Comparison of ENCODE assay signal across 31 cellular contexts in the genomic region with DNA sequence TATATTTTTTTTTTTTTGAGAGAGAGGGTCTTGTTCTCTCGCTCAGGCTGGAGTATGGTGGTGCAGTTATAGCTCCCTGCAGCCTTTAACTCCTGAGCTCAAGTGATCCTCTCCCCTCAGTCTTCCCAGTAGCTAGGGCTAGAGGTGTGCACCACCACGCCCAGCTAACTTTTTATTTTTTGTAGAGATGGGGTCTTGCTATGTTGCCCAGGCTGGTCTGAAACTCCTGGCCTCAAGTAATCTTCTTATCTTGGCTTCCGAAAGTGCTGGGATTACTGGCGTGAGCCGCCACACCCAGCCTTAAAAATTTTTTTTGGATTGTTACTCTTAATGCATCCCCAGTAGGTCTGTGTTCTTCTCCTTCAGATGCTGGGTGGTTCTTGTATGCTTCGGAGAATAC.
"Had no signal": no experiment of that assay in that cellular context is flagged by ENCODE, and none has a peak within 500 bp of the region (broad histone marks: within the 10 kb centered on the region; RNA-seq: fewer than 3 reads in every experiment).

No MANE protein-coding gene starts in this region.

- H3K27ac Mint-ChIP-seq: activated CD4-positive, alpha-beta T cell treated with anti-CD3 and anti-CD28 coated beads, Interleukin-2, amount 10 ng/mL, durations not matched to agents 7 days and 5 days; activated CD8-positive, alpha-beta T cell treated with anti-CD3 and anti-CD28 coated beads, Interleukin-2, amount 10 ng/mL, durations not matched to agents 7 days and 5 days; activated naive CD4-positive, alpha-beta T cell treated with anti-CD3 and anti-CD28 coated beads, Interleukin-2, amount 50 U/mL, for 24 hours; activated naive CD8-positive, alpha-beta T cell treated with anti-CD3 and anti-CD28 coated beads, Interleukin-2, amount 10 ng/mL, durations not matched to agents 7 days and 5 days; activated T-cell treated with anti-CD3 and anti-CD28 coated beads, Interleukin-2, amount 50 U/mL, for 24 hours; activated T-helper 2 cell treated with anti-CD3 and anti-CD28 coated beads, Interferon-gamma antibody, Interleukin-2, Interleukin-4, amounts not matched to agents 10 μg/mL and 5 μg/mL and 100 μg/mL, durations not matched to agents 14 hours and 24 hours and 36 hours had no signal

- H3K4me1 ChIP-seq: ascending aorta had no signal

- H3K4me3 ChIP-seq: ascending aorta, cardiac muscle cell, MG63, SJCRH30, SK-N-MC had no signal

- H3K36me3 ChIP-seq: ascending aorta, cardiac muscle cell, SJCRH30, WERI-Rb-1 had no signal

- H3K9me3 Mint-ChIP-seq: activated CD4-positive, alpha-beta T cell treated with anti-CD3 and anti-CD28 coated beads, Interleukin-2, amount 10 ng/mL, durations not matched to agents 7 days and 5 days; activated naive CD4-positive, alpha-beta T cell treated with anti-CD3 and anti-CD28 coated beads, Interleukin-2, amount 50 U/mL, for 24 hours; activated naive CD8-positive, alpha-beta T cell treated with anti-CD3 and anti-CD28 coated beads, Interleukin-2, amount 10 ng/mL, durations not matched to agents 7 days and 5 days; activated T-cell treated with anti-CD3 and anti-CD28 coated beads, Interleukin-2, amount 50 U/mL, for 24 hours; activated T-helper 2 cell treated with anti-CD3 and anti-CD28 coated beads, Interferon-gamma antibody, Interleukin-2, Interleukin-4, amounts not matched to agents 10 μg/mL and 5 μg/mL and 100 μg/mL, durations not matched to agents 14 hours and 24 hours and 36 hours had no signal

- H3K4me3 Mint-ChIP-seq: activated CD4-positive, alpha-beta T cell treated with anti-CD3 and anti-CD28 coated beads, Interleukin-2, amount 10 ng/mL, durations not matched to agents 7 days and 5 days; activated CD8-positive, alpha-beta T cell treated with anti-CD3 and anti-CD28 coated beads, Interleukin-2, amount 10 ng/mL, durations not matched to agents 7 days and 5 days; activated naive CD4-positive, alpha-beta T cell treated with anti-CD3 and anti-CD28 coated beads, Interleukin-2, amount 50 U/mL, for 24 hours; activated naive CD8-positive, alpha-beta T cell treated with anti-CD3 and anti-CD28 coated beads, Interleukin-2, amount 10 ng/mL, durations not matched to agents 7 days and 5 days; activated T-cell treated with anti-CD3 and anti-CD28 coated beads, Interleukin-2, amount 50 U/mL, for 24 hours had no signal

- ATAC-seq: activated CD8-positive, alpha-beta T cell treated with anti-CD3 and anti-CD28 coated beads, Interleukin-2, amount 10 ng/mL, durations not matched to agents 7 days and 5 days; PC-3 had no signal

- H3K36me3 Mint-ChIP-seq: activated naive CD4-positive, alpha-beta T cell treated with anti-CD3 and anti-CD28 coated beads, Interleukin-2, amount 50 U/mL, for 24 hours; activated naive CD8-positive, alpha-beta T cell treated with anti-CD3 and anti-CD28 coated beads, Interleukin-2, amount 10 ng/mL, durations not matched to agents 7 days and 5 days had no signal

- H3K27me3 ChIP-seq: ascending aorta, MG63, SJCRH30 had no signal

- H3K9me3 ChIP-seq: ascending aorta, MG63, SJCRH30 had no signal

- H3K27ac ChIP-seq: ascending aorta, cardiac muscle cell, RWPE1, SJCRH30, SK-N-MC, WERI-Rb-1 had no signal

- DNase-seq: activated CD4-positive, alpha-beta T cell treated with anti-CD3 and anti-CD28 coated beads, Interleukin-2, amount 10 ng/mL, durations not matched to agents 7 days and 5 days; activated CD4-positive, alpha-beta T cell treated with anti-CD3 and anti-CD28 coated beads, Interleukin-2, amount 50 U/mL, for 48 hours; activated CD8-positive, alpha-beta T cell treated with anti-CD3 and anti-CD28 coated beads, Interleukin-2, amount 10 ng/mL, durations not matched to agents 7 days and 5 days; activated gamma-delta T cell; activated naive CD4-positive, alpha-beta T cell treated with Interleukin-2 at 50 U/mL for 16 hours; activated naive CD8-positive, alpha-beta T cell treated with anti-CD3 and anti-CD28 coated beads, Interleukin-2, amount 10 ng/mL, durations not matched to agents 7 days and 5 days; activated T-cell treated with anti-CD3 and anti-CD28 coated beads, Interleukin-2, amount 50 U/mL, for 24 hours; amygdala; IMR-90; MG63; NCI-H1048; NCI-H1105 treated with DMSO at 0.1 percent for 48 hours; NCI-H1436; NCI-H1694; NCI-H1930; NCI-H2081 treated with DMSO at 0.1 percent for 48 hours; NCI-H226; NCI-H446 treated with DMSO at 0.1 percent for 48 hours; NCI-H524; NK-92 treated with Interleukin-12 subunit alpha and Interleukin-12 subunit beta, amount 100 ng/mL, for 24 hours; PC-3; SHP77; T1000; WERI-Rb-1 had no signal
